20 cellular contexts compared by ENCODE assay signal in the genomic region with DNA sequence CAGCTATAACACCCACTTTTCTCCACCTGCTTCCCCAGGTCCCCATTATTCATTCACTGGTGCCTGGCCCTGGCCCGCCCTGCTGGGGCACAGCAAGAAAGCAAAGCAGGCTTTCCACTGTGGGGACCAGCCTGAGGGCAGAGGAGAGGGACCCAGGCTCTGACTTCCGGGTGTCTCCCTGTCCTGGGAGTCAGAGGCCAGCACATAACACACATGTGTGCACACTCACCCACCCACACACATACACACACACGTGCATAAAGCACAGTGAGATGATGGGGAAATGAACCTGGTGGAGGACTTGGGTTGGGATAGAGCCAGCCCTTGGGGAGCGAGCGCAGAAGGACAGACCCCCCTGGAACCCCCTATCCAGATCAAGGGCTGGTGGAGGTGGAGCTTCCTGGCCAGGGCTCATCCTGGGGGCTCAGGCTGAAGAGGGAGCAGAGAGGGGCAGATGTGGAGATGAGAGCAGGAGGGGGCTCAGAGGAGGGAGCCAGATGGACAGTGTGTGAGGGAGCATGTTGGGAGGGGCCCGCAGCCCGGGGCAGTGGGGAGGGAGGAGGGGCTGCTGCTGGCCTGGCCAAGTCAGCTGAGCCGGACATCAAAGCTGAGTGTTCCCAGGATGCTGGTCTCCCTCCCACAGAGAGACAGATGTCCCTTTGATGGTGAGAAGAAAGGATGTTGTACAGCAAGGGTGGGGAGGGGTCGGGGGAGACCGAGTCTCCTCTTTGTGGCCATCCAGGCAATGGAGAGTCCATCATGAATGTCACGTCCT.
DNase-seq lines count a peak whose midpoint lies in the region; ATAC-seq and TF ChIP-seq lines count a peak whose summit lies in the region.
"Had no signal": no experiment of that assay in that cellular context is flagged by ENCODE, and none has a peak within 500 bp of the region (broad histone marks: within the 10 kb centered on the region; RNA-seq: fewer than 3 reads in every experiment).

No MANE protein-coding gene starts in this region.

- no peaks in the 10 kb centered on the region for H3K36me3 ChIP-seq in uterus
- H3K36me3 ChIP-seq: suprapubic skin had no signal

- intact Hi-C loops in uterus (cut with DNase I; ENCODE audit: low total_unique reads) = no loop called here

- H3K4me3 ChIP-seq in uterus = no peak overlapping the region
- H3K4me3 ChIP-seq: hepatocyte, suprapubic skin had no signal

- H3K27ac ChIP-seq in caudate nucleus (ENCODE audit: low read depth, low read length) = peak overlapping the region; percentile 87
- peak overlapping the region; percentile 89 for H3K27ac ChIP-seq in substantia nigra (ENCODE audit: low read depth, low read length, poor library complexity, severe bottlenecking)
- H3K27ac ChIP-seq in uterus = no peak overlapping the region
- H3K27ac ChIP-seq: hepatocyte, KMS-11, suprapubic skin, VCaP had no signal

- DNase-seq in NCI-H69 (lab: John Stamatoyannopoulos, UW) (peak; percentile 42), caudate nucleus (lab: John Stamatoyannopoulos, UW) (peak in 59 of 61 donors; percentile 43 to 93 (median 81)), left kidney (ENCODE audit: low read depth, low spot score) (peak; percentile 55), substantia nigra (lab: John Stamatoyannopoulos, UW) (peak; percentile 30 to 92 (median 77)), uterus (no peak)
- DNase-seq in activated CD4-positive, alpha-beta T cell treated with anti-CD3 and anti-CD28 coated beads, Interleukin-2, amount 50 U/mL, for 1 hour = no peak
- DNase-seq: activated CD4-positive, alpha-beta memory T cell treated with anti-CD3 and anti-CD28 coated beads for 36 hours; activated naive CD4-positive, alpha-beta T cell treated with Interleukin-2 at 50 U/mL for 16 hours; activated T-cell treated with anti-CD3 and anti-CD28 coated beads for 4 hours; EL; mammary epithelial cell; naive thymus-derived CD4-positive, alpha-beta T cell; NCI-H2081 treated with DMSO at 0.1 percent for 48 hours; NCI-H510A; SHP77 treated with DMSO at 0.1 percent for 48 hours had no signal

- ATAC-seq in esophagus mucosa = no peak
- ATAC-seq: naive thymus-derived CD4-positive, alpha-beta T cell had no signal

- no peak for TF ChIP-seq POLR2A in uterus (IDR thresholded peaks at IDR 0.05)

- no peaks in the 10 kb centered on the region for H3K9me3 ChIP-seq in uterus
- H3K9me3 ChIP-seq: suprapubic skin had no signal

- no peaks in the 10 kb centered on the region for H3K27me3 ChIP-seq in uterus
- H3K27me3 ChIP-seq: hepatocyte, suprapubic skin had no signal

- TF ChIP-seq CTCF in uterus (IDR thresholded peaks at IDR 0.05) = no peak

- no peaks in the 10 kb centered on the region for H3K4me1 ChIP-seq in uterus
- H3K4me1 ChIP-seq: suprapubic skin had no signal

Comparison
In these comparisons a context has a peak if more than half of its experiments do, and no peak if none do; other contexts are left out.
1. DNase-seq: peak in NCI-H69 (single experiment), caudate nucleus (59 of 61), left kidney (single experiment) and substantia nigra (49 of 49); none in uterus (0 of 2) and activated CD4-positive, alpha-beta T cell treated with anti-CD3 and anti-CD28 coated beads, Interleukin-2, amount 50 U/mL, for 1 hour (single experiment).
2. H3K27ac ChIP-seq: peak in caudate nucleus (single experiment) and substantia nigra (single experiment); none in uterus (0 of 2).